ENCODE assay signal across 1 cellular context in genomic region chr6:28137458-28138020, GRCh38.
A peak's percentile ranks its signal among the peaks of the same experiment; 100 is the strongest.
TF ChIP-seq lines count a peak whose summit lies in the region.

No MANE protein-coding gene starts in this region.

TF ChIP-seq in K562, 482 proteins besides CTCF, POLR2A, EP300 and RAD21 (continued from another document and continues in another):
- peak; percentile 74; the same call in 1 of the 2 replicates for TF ChIP-seq ZNF395 (CRISPR knock-in tag; IDR thresholded peaks at IDR 0.05)
- TF ChIP-seq EP400 (IDR thresholded peaks at IDR 0.05) = no peak
- TF ChIP-seq SFPQ (IDR thresholded peaks at IDR 0.05; ENCODE audit: low read depth, low read length) = no peak
- no peak for TF ChIP-seq KDM2B (CRISPR knock-in tag; IDR thresholded peaks at IDR 0.05)
- no peak for TF ChIP-seq PBX2 (CRISPR knock-in tag; IDR thresholded peaks at IDR 0.05; ENCODE audit: low read depth)
- peak; percentile 86 for TF ChIP-seq PBX2 (tag; conservative IDR thresholded peaks at IDR 0.05; ENCODE audit: low read depth)
- no peak for TF ChIP-seq ZNF263 (CRISPR knock-in tag; IDR thresholded peaks at IDR 0.05; ENCODE audit: borderline replicate concordance)
- TF ChIP-seq CTBP1 (IDR thresholded peaks at IDR 0.05; ENCODE audit: borderline replicate concordance) = peak; percentile 52
- no peak for TF ChIP-seq ZNF75A (CRISPR knock-in tag; IDR thresholded peaks at IDR 0.05)
- TF ChIP-seq ATF2 (CRISPR knock-in tag; IDR thresholded peaks at IDR 0.05) = no peak
- no peak for TF ChIP-seq YY1 (IDR thresholded peaks at IDR 0.05; ENCODE audit: borderline replicate concordance in 1 of 3, control insufficient read depth in 1 of 3, extremely low read depth in 1 of 3, insufficient read depth in 3 of 3, insufficient read length in 1 of 3, insufficient replicate concordance in 2 of 3, low read depth in 1 of 3, low read length in 2 of 3)
- no peak for TF ChIP-seq ZNF57 (CRISPR knock-in tag; IDR thresholded peaks at IDR 0.05)
- no peak for TF ChIP-seq ZC3H8 (IDR thresholded peaks at IDR 0.05)
- no peak for TF ChIP-seq GTF2F1 (IDR thresholded peaks at IDR 0.05; ENCODE audit: low read depth, low read length)
- TF ChIP-seq ZNF518B (CRISPR knock-in tag; IDR thresholded peaks at IDR 0.05) = no peak
- 0 out of 2 replicates have a peak, but pooled peaks have one; percentile 14 for TF ChIP-seq TRIM28 (IDR thresholded peaks at IDR 0.05)
- no peak for TF ChIP-seq CHD7 (IDR thresholded peaks at IDR 0.05; ENCODE audit: low read depth, low read length)
- TF ChIP-seq ZNF354B (CRISPR knock-in tag; IDR thresholded peaks at IDR 0.05) = no peak
- TF ChIP-seq HEY1 (CRISPR knock-in tag; IDR thresholded peaks at IDR 0.05; ENCODE audit: borderline replicate concordance) = no peak
- no peak for TF ChIP-seq MXI1 (IDR thresholded peaks at IDR 0.05; ENCODE audit: low read depth, low read length)
- peak; percentile 34 for TF ChIP-seq CHD1 (IDR thresholded peaks at IDR 0.05; ENCODE audit: low read length)
- TF ChIP-seq HDAC1 (IDR thresholded peaks at IDR 0.05) = peak in 1 of 2 experiments; percentile 24; a peak in 1 of 4 replicates
- TF ChIP-seq KLF6 (CRISPR knock-in tag; IDR thresholded peaks at IDR 0.05; ENCODE audit: borderline replicate concordance) = no peak
- no peak for TF ChIP-seq POLR2B (IDR thresholded peaks at IDR 0.05; ENCODE audit: low read depth, partially characterized antibody)
- no peak for TF ChIP-seq FOXJ3 (CRISPR knock-in tag; IDR thresholded peaks at IDR 0.05)
- TF ChIP-seq E2F4 (CRISPR knock-in tag; IDR thresholded peaks at IDR 0.05; ENCODE audit: low read depth) = no peak
- no peak for TF ChIP-seq MED1 (CRISPR knock-in tag; IDR thresholded peaks at IDR 0.05; ENCODE audit: borderline replicate concordance)
- no peak for TF ChIP-seq ZNF589 (CRISPR knock-in tag; IDR thresholded peaks at IDR 0.05; ENCODE audit: low read depth)
- TF ChIP-seq PYGO2 (tag; IDR thresholded peaks at IDR 0.05) = no peak
- no peak for TF ChIP-seq ZFP30 (CRISPR knock-in tag; IDR thresholded peaks at IDR 0.05; ENCODE audit: borderline replicate concordance)
- TF ChIP-seq PHF21A (IDR thresholded peaks at IDR 0.05; ENCODE audit: borderline replicate concordance, low read depth) = no peak
- no peak for TF ChIP-seq ZNF561 (CRISPR knock-in tag; conservative IDR thresholded peaks at IDR 0.05)
